Comparison of ENCODE assay signal across 16 cellular contexts in the genomic region with DNA sequence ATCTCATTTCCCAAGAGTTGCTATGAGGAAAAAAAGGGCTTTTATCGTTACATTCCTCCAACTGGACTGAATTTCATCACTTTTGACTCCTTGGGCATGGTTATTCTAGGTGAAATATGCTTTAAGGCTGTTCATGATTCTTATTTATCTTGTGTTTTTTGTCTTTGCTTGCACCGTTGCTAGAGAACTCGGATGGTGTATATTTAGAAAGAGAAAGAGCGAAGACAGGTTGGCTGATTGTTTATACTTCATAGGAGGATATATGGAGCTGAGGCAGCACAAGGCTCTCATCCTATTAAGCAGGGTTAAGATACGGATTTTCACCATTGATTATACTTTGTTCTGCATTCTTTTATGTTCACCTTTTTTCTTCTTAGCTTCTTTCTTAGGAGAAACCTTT.
DNase-seq lines count a peak whose midpoint lies in the region; ATAC-seq and TF ChIP-seq lines count a peak whose summit lies in the region.
"Had no signal": no experiment of that assay in that cellular context is flagged by ENCODE, and none has a peak within 500 bp of the region (broad histone marks: within the 10 kb centered on the region; RNA-seq: fewer than 3 reads in every experiment).

No MANE protein-coding gene starts in this region.

- in situ Hi-C loops in HAP-1 (cut with MboI; ENCODE audit: low sequenced_read_pairs): no loop called here

- H3K27ac Mint-ChIP-seq in stimulated activated naive B cell treated with anti-CD40 and anti-IgM and Interleukin-4, amounts not matched to agents 10 μg/mL and 1 μg/mL and 100 μg/mL, for 72 hours: no peak overlapping the region
- H3K27ac Mint-ChIP-seq: CD14-positive monocyte; CD4-positive, alpha-beta memory T cell had no signal

- no peaks in the 10 kb centered on the region for H3K9me3 Mint-ChIP-seq in stimulated activated naive B cell treated with anti-CD40 and anti-IgM and Interleukin-4, amounts not matched to agents 10 μg/mL and 1 μg/mL and 100 μg/mL, for 72 hours
- H3K9me3 Mint-ChIP-seq: CD4-positive, alpha-beta memory T cell had no signal

- H3K4me1 ChIP-seq in muscle layer of duodenum (ENCODE audit: control insufficient read depth in 1 of 2, insufficient read depth in 2 of 2, low read length in 2 of 2): no peaks in the 10 kb centered on the region
- H3K4me1 ChIP-seq in sigmoid colon: peaks cover 0 to 14% (median 0%) of the 10 kb centered on the region in 4 donors
- H3K4me1 ChIP-seq in HAP-1: no peaks in the 10 kb centered on the region
- H3K4me1 ChIP-seq: BLaER1 had no signal

- H3K27ac ChIP-seq in muscle layer of duodenum (ENCODE audit: low read length) (peak overlapping the region; percentile 31), sigmoid colon (peak overlapping the region; percentile 45 to 77 (median 70))
- H3K27ac ChIP-seq: 22Rv1, BLaER1, GM23248, HL-60 had no signal

- ATAC-seq in stimulated activated naive B cell treated with anti-CD40 and anti-IgM and Interleukin-4, amounts not matched to agents 10 μg/mL and 1 μg/mL and 100 μg/mL, for 72 hours (replicated peaks): no peak

- peaks cover 5 to 6% of the 10 kb centered on the region in 2 donors for H3K27me3 Mint-ChIP-seq in stimulated activated naive B cell treated with anti-CD40 and anti-IgM and Interleukin-4, amounts not matched to agents 10 μg/mL and 1 μg/mL and 100 μg/mL, for 72 hours

- H3K4me3 Mint-ChIP-seq in stimulated activated naive B cell treated with anti-CD40 and anti-IgM and Interleukin-4, amounts not matched to agents 10 μg/mL and 1 μg/mL and 100 μg/mL, for 72 hours: no peak overlapping the region
- H3K4me3 Mint-ChIP-seq: CD14-positive monocyte; CD4-positive, alpha-beta memory T cell had no signal

- H3K4me3 ChIP-seq in muscle layer of duodenum (ENCODE audit: low read depth in 1 of 2, low read length in 2 of 2) (no peak overlapping the region), sigmoid colon (no peak overlapping the region), HAP-1 (no peak overlapping the region)
- H3K4me3 ChIP-seq: BLaER1, GM23248 had no signal

- no peak for TF ChIP-seq CTCF in sigmoid colon (IDR thresholded peaks at IDR 0.05)

- H3K36me3 ChIP-seq in muscle layer of duodenum (ENCODE audit: control insufficient read depth in 1 of 2, insufficient read depth in 2 of 2, low read length in 2 of 2) (no peaks in the 10 kb centered on the region), sigmoid colon (no peaks in the 10 kb centered on the region), HAP-1 (replicated peaks) (no peaks in the 10 kb centered on the region)
- H3K36me3 ChIP-seq: BLaER1 had no signal

- TF ChIP-seq EP300 in sigmoid colon (IDR thresholded peaks at IDR 0.05): peak in 2 of 4 donors; percentile 32 to 68

- H3K27me3 ChIP-seq in muscle layer of duodenum (ENCODE audit: low read depth, low read length) (no peaks in the 10 kb centered on the region), sigmoid colon (no peaks in the 10 kb centered on the region), HAP-1 (ENCODE audit: low read depth) (no peaks in the 10 kb centered on the region; the same call in 1 of the 2 replicates)

- WGBS in sigmoid colon, 2 donors: 73 to 85% methylated on average over 5 of the region's 5 CpGs

- H3K9me3 ChIP-seq in muscle layer of duodenum (ENCODE audit: control insufficient read depth in 1 of 2, low read length in 2 of 2) (no peaks in the 10 kb centered on the region), sigmoid colon (no peaks in the 10 kb centered on the region), HAP-1 (no peaks in the 10 kb centered on the region)
- H3K9me3 ChIP-seq: BLaER1 had no signal

- DNase-seq in NCI-H82 (lab: John Stamatoyannopoulos, UW): peak; percentile 14
- DNase-seq in NCI-H82 treated with DMSO at 0.1 percent for 48 hours (lab: John Stamatoyannopoulos, UW; ENCODE audit: unreplicated experiment): no peak
- DNase-seq in sigmoid colon: no peak
- no peak for DNase-seq in stimulated activated naive B cell treated with anti-CD40 and anti-IgM and Interleukin-4, amounts not matched to agents 10 μg/mL and 1 μg/mL and 100 μg/mL, for 72 hours
- DNase-seq in NK-92 (lab: John Stamatoyannopoulos, UW; ENCODE audit: unreplicated experiment): no peak
- no peak for DNase-seq in HAP-1 (ENCODE audit: low spot score in 2 of 2)
- DNase-seq: Calu3; CD4-positive, alpha-beta memory T cell; DMS79 treated with DMSO at 0.1 percent for 48 hours; GM23248; HCEC 1CT had no signal

- no peak for TF ChIP-seq POLR2A in sigmoid colon (IDR thresholded peaks at IDR 0.05)

- intact Hi-C loops in sigmoid colon (cut with DNase I): loop anchor here (10.0 kb wide), 1 partner anchor 380 kb away; no protein-coding TSS in a partner anchor

- H3K36me3 Mint-ChIP-seq in stimulated activated naive B cell treated with anti-CD40 and anti-IgM and Interleukin-4, amounts not matched to agents 10 μg/mL and 1 μg/mL and 100 μg/mL, for 72 hours: no peaks in the 10 kb centered on the region
- H3K36me3 Mint-ChIP-seq: CD14-positive monocyte; CD4-positive, alpha-beta memory T cell had no signal

- H3K4me1 Mint-ChIP-seq in stimulated activated naive B cell treated with anti-CD40 and anti-IgM and Interleukin-4, amounts not matched to agents 10 μg/mL and 1 μg/mL and 100 μg/mL, for 72 hours: no peaks in the 10 kb centered on the region
- H3K4me1 Mint-ChIP-seq: CD14-positive monocyte; CD4-positive, alpha-beta memory T cell had no signal
